1 cellular context compared by ENCODE assay signal in genomic region chr1:153658400-153659174, GRCh38.
TF ChIP-seq lines count a peak whose summit lies in the region.

SNAPIN (plus strand) TSS chr1:153658703; CDS start chr1:153658744, 41 bp downstream.

TF ChIP-seq in K562, 482 proteins besides CTCF, POLR2A, EP300 and RAD21 (continued from another document and continues in another):
- TF ChIP-seq ATF6 (CRISPR knock-in tag; IDR thresholded peaks at IDR 0.05) (no peak), ZNF507 (tag; conservative IDR thresholded peaks at IDR 0.05) (no peak), USF2 (CRISPR knock-in tag; IDR thresholded peaks at IDR 0.05) (no peak; the same call in 1 of the 2 replicates), ADNP (tag; IDR thresholded peaks at IDR 0.05) (no peak), TRIM28 (IDR thresholded peaks at IDR 0.05) (no peak), PRMT5 (CRISPR knock-in tag; IDR thresholded peaks at IDR 0.05) (no peak), KAT8 (IDR thresholded peaks at IDR 0.05; ENCODE audit: low read depth) (no peak), MEIS2 (IDR thresholded peaks at IDR 0.05; ENCODE audit: partially characterized antibody) (no peak), BRF1 (IDR thresholded peaks at IDR 0.05; ENCODE audit: borderline replicate concordance, extremely low read depth, insufficient read length) (no peak), MCM3 (IDR thresholded peaks at IDR 0.05) (no peak), NR2F6 (CRISPR knock-in tag; IDR thresholded peaks at IDR 0.05) (no peak), EWSR1 (IDR thresholded peaks at IDR 0.05; ENCODE audit: borderline replicate concordance, low read depth, partially characterized antibody) (no peak), TAL1 (IDR thresholded peaks at IDR 0.05) (no peak), DEAF1 (CRISPR knock-in tag; IDR thresholded peaks at IDR 0.05) (no peak), DDX20 (tag; IDR thresholded peaks at IDR 0.05; ENCODE audit: low read depth) (no peak), TBP (optimal IDR thresholded peaks at IDR 0.05; ENCODE audit: low read depth, low read length) (peak; percentile 75), SRSF7 (optimal IDR thresholded peaks at IDR 0.05; ENCODE audit: low read depth, low read length) (no peak), SP1 (CRISPR knock-in tag; IDR thresholded peaks at IDR 0.05) (peak; percentile 84), ZNF197 (CRISPR knock-in tag; IDR thresholded peaks at IDR 0.05; ENCODE audit: low read depth) (no peak; the same call in 1 of the 2 replicates), TRIM25 (IDR thresholded peaks at IDR 0.05; ENCODE audit: borderline replicate concordance) (no peak), ZNF609 (CRISPR knock-in tag; IDR thresholded peaks at IDR 0.05; ENCODE audit: borderline replicate concordance) (no peak), ZNF77 (CRISPR knock-in tag; IDR thresholded peaks at IDR 0.05) (no peak), ELF1 (tag; IDR thresholded peaks at IDR 0.05) (peak; percentile 86), ZNF12 (CRISPR knock-in tag; IDR thresholded peaks at IDR 0.05) (no peak), MED1 (CRISPR knock-in tag; IDR thresholded peaks at IDR 0.05; ENCODE audit: borderline replicate concordance) (no peak), ZNF57 (CRISPR knock-in tag; IDR thresholded peaks at IDR 0.05) (no peak), ELK1 (CRISPR knock-in tag; IDR thresholded peaks at IDR 0.05) (no peak), ZFP30 (CRISPR knock-in tag; IDR thresholded peaks at IDR 0.05; ENCODE audit: borderline replicate concordance) (no peak), TFAP4 (CRISPR knock-in tag; IDR thresholded peaks at IDR 0.05; ENCODE audit: borderline replicate concordance) (peak; percentile 74; the same call in 1 of the 2 replicates), TGIF2 (CRISPR knock-in tag; IDR thresholded peaks at IDR 0.05) (no peak), DLX4 (CRISPR knock-in tag; IDR thresholded peaks at IDR 0.05) (no peak), ZNF174 (CRISPR knock-in tag; IDR thresholded peaks at IDR 0.05) (no peak), MXI1 (IDR thresholded peaks at IDR 0.05; ENCODE audit: low read depth, low read length) (no peak), CBX2 (IDR thresholded peaks at IDR 0.05; ENCODE audit: insufficient read depth, low read length, poor library complexity, severe bottlenecking) (no peak), RFX7 (CRISPR knock-in tag; IDR thresholded peaks at IDR 0.05) (no peak), REST (CRISPR knock-in tag; IDR thresholded peaks at IDR 0.05; ENCODE audit: low read depth) (peak; percentile 64), ZNF764 (CRISPR knock-in tag; IDR thresholded peaks at IDR 0.05; ENCODE audit: low read depth) (no peak), NFE2 (IDR thresholded peaks at IDR 0.05; ENCODE audit: low read depth) (no peak), JUN (IDR thresholded peaks at IDR 0.05; ENCODE audit: borderline replicate concordance, low read depth, low read length) (no peak), JUN (CRISPR knock-in tag; IDR thresholded peaks at IDR 0.05; ENCODE audit: borderline replicate concordance) (no peak), ZNF696 (CRISPR knock-in tag; conservative IDR thresholded peaks at IDR 0.05) (no peak), SMARCA4 (IDR thresholded peaks at IDR 0.05) (no peak), HOXB6 (CRISPR knock-in tag; IDR thresholded peaks at IDR 0.05; ENCODE audit: borderline replicate concordance) (no peak)
